Comparison of ENCODE assay signal across 8 cellular contexts in genomic region chr3:32106132-32106928, GRCh38. TPM values are rescaled to one million over a fixed set of nuclear protein-coding genes. Genes with fewer than 3 reads are reported as not detected.
DNase-seq lines count a peak whose midpoint lies in the region; ATAC-seq and TF ChIP-seq lines count a peak whose summit lies in the region.

Gene GPD1L, plus strand, starts transcription at chr3:32106620. Its CDS starts 92 bp downstream, at chr3:32106712.

- POLR2A ChIA-PET in PC-3 (lab: Charles Lee; ENCODE audit: unreplicated experiment): no interaction called here

- H3K4me3 Mint-ChIP-seq in IgD-negative memory B cell: peak within 1 kb of the TSS; percentile 89 to 96 (median 92)

- intact Hi-C loops in PC-3 (cut with micrococcal nuclease): loop anchor here (1.0 to 2.0 kb wide), 2 partner anchors 38 to 87 kb away; no protein-coding TSS in a partner anchor

- DNase-seq in DMS 273 treated with DMSO at 0.1 percent for 48 hours (lab: John Stamatoyannopoulos, UW) (peak; percentile 72), PC-3 (peak; percentile 98), activated T-cell treated with anti-CD3 and anti-CD28 coated beads for 48 hours (ENCODE audit: low read depth) (peak; percentile 95), epithelial cell of prostate (ENCODE audit: low read depth, low spot score) (peak; percentile 75), mucosa of gallbladder (ENCODE audit: low spot score) (peak; percentile 95)
- DNase-seq in stimulated activated CD8-positive, alpha-beta memory T cell treated with anti-CD3 and anti-CD28 coated beads, Interleukin-4, amount 100 ng/mL, for 24 hours (ENCODE audit: low read depth): peak; percentile 91

- H3K27ac ChIP-seq in PC-3 (ENCODE audit: low read length) (peak within 1 kb of the TSS; percentile 86), epithelial cell of prostate (peak within 1 kb of the TSS; percentile 72)

- peaks cover 3% of the 10 kb centered on the region; the same call in 1 of the 2 replicates for H3K9me3 ChIP-seq in PC-3 (ENCODE audit: low read length)

- peaks cover 51% of the 10 kb centered on the region for H3K4me1 ChIP-seq in PC-3 (ENCODE audit: insufficient read depth, low read length)

- H3K4me3 ChIP-seq in PC-3 (ENCODE audit: low read length): peak within 1 kb of the TSS; percentile 93

- H3K36me3 Mint-ChIP-seq in IgD-negative memory B cell: peaks cover 1% of the 10 kb centered on the region

- ATAC-seq in GM21576 (IDR thresholded peaks at IDR 0.05; ENCODE audit: unreplicated experiment): peak; percentile 100
- ATAC-seq in PC-3: peak; percentile 90

- H4K20me1 ChIP-seq in PC-3 (ENCODE audit: low read length): no peaks in the 10 kb centered on the region

- TF ChIP-seq CTCF in PC-3 (conservative IDR thresholded peaks at IDR 0.05; ENCODE audit: low read depth, low read length): no peak

- CTCF ChIA-PET in PC-3 (lab: Charles Lee): interaction anchor here (0.5 kb wide), 2 partner anchors 89 to 135 kb away, joined by 3 to 5 read pairs; no protein-coding TSS in a partner anchor

- H3K36me3 ChIP-seq in PC-3 (ENCODE audit: low read depth, low read length): peaks cover 4% of the 10 kb centered on the region; the same call in 1 of the 2 replicates

- peaks cover 37% of the 10 kb centered on the region for H3K79me2 ChIP-seq in PC-3 (ENCODE audit: low read length)

- peak within 1 kb of the TSS; percentile 71 to 89 (median 77) for H3K27ac Mint-ChIP-seq in IgD-negative memory B cell

- H2AFZ ChIP-seq in PC-3 (ENCODE audit: low read length): peak within 1 kb of the TSS; percentile 94

- H3K9me3 Mint-ChIP-seq in IgD-negative memory B cell: peaks cover 3 to 10% (median 4%) of the 10 kb centered on the region in 3 donors

- H3K4me1 Mint-ChIP-seq in IgD-negative memory B cell: peaks cover 0 to 16% (median 11%) of the 10 kb centered on the region in 3 donors

- no TSS peak for BruUV-seq in PC-3 (replicated peaks; lab: Mats Ljungman, UMichigan)

- peak within 1 kb of the TSS; percentile 90 for H3K4me2 ChIP-seq in PC-3 (ENCODE audit: low read length)

- H3K9me2 ChIP-seq in PC-3 (replicated peaks; ENCODE audit: low read length): no peaks in the 10 kb centered on the region

- no peaks in the 10 kb centered on the region for H3K27me3 Mint-ChIP-seq in IgD-negative memory B cell

- H3K27me3 ChIP-seq in PC-3 (ENCODE audit: low read length): no peaks in the 10 kb centered on the region

- peak within 1 kb of the TSS; percentile 75 for H3K9ac ChIP-seq in PC-3 (ENCODE audit: low read length)

- H3F3A ChIP-seq in PC-3 (ENCODE audit: low read length, unreplicated experiment): no peaks in the 10 kb centered on the region

RNA-seq across cellular contexts. Expression of gene GPD1L, which starts in this region (rescaled TPM):
- 6.0 TPM for polyA plus RNA-seq in IgD-negative memory B cell
- 33.7 and 42.8 TPM in 2 replicates for total RNA-seq in PC-3 (2014; rRNA removed)
- total RNA-seq in mucosa of gallbladder: 31.1 TPM

Comparison
In these comparisons a context has a peak if more than half of its experiments do, and no peak if none do; other contexts are left out.
1. Peak in every context shown above with its lines: DNase-seq, ATAC-seq, H3K4me3 ChIP-seq and H3K27ac ChIP-seq.